In the genomic region with DNA sequence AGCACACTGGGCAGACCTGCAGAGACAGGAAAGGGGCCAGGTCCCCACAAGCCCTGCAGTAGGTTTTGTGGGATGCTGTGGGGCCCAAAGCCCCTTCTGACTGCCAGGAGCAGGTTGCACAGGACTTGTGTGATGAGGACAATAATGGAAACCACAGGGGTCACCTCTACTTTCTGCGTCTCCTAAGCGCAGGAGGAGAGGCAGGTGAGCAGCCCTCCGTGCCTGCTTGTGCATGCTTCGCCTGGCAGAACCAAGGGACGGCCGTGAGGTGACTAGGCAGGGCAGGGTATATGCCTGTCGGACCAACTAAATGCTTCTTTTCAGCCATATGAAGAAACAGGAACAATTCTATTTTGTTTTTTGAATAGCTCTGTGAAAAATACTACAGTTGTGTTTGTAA, we compare ENCODE assay signal across 1 cellular context.
TF ChIP-seq lines count a peak whose summit lies in the region.

No MANE protein-coding gene starts in this region.

TF ChIP-seq in HepG2, 621 proteins besides CTCF, POLR2A, EP300 and RAD21 (continued from another document):
- TF ChIP-seq, protein P1, sequence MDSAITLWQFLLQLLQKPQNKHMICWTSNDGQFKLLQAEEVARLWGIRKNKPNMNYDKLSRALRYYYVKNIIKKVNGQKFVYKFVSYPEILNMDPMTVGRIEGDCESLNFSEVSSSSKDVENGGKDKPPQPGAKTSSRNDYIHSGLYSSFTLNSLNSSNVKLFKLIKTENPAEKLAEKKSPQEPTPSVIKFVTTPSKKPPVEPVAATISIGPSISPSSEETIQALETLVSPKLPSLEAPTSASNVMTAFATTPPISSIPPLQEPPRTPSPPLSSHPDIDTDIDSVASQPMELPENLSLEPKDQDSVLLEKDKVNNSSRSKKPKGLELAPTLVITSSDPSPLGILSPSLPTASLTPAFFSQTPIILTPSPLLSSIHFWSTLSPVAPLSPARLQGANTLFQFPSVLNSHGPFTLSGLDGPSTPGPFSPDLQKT (CRISPR knock-in tag; IDR thresholded peaks at IDR 0.05; ENCODE audit: borderline replicate concordance), result no peak
- TF ChIP-seq HINFP (CRISPR knock-in tag; IDR thresholded peaks at IDR 0.05; ENCODE audit: low read depth) (no peak), KLF12 (CRISPR knock-in tag; IDR thresholded peaks at IDR 0.05; ENCODE audit: borderline replicate concordance) (no peak), ZNF333 (CRISPR knock-in tag; IDR thresholded peaks at IDR 0.05; ENCODE audit: borderline replicate concordance) (no peak), NPAS2 (CRISPR knock-in tag; IDR thresholded peaks at IDR 0.05; ENCODE audit: borderline replicate concordance) (no peak), ISL2 (CRISPR knock-in tag; IDR thresholded peaks at IDR 0.05) (no peak), THAP11 (CRISPR knock-in tag; IDR thresholded peaks at IDR 0.05) (no peak), MYNN (CRISPR knock-in tag; IDR thresholded peaks at IDR 0.05; ENCODE audit: low read depth) (no peak), ZNF510 (CRISPR knock-in tag; IDR thresholded peaks at IDR 0.05; ENCODE audit: low read depth) (no peak), CHCHD3 (CRISPR knock-in tag; IDR thresholded peaks at IDR 0.05) (no peak), ZFP36L1 (CRISPR knock-in tag; IDR thresholded peaks at IDR 0.05) (no peak), ZNF331 (CRISPR knock-in tag; IDR thresholded peaks at IDR 0.05) (no peak), MAX (IDR thresholded peaks at IDR 0.05) (no peak), THYN1 (CRISPR knock-in tag; IDR thresholded peaks at IDR 0.05; ENCODE audit: borderline replicate concordance, low read depth) (no peak), KAT8 (CRISPR knock-in tag; IDR thresholded peaks at IDR 0.05) (no peak)
